ENCODE assay signal across 8 cellular contexts in the genomic region with DNA sequence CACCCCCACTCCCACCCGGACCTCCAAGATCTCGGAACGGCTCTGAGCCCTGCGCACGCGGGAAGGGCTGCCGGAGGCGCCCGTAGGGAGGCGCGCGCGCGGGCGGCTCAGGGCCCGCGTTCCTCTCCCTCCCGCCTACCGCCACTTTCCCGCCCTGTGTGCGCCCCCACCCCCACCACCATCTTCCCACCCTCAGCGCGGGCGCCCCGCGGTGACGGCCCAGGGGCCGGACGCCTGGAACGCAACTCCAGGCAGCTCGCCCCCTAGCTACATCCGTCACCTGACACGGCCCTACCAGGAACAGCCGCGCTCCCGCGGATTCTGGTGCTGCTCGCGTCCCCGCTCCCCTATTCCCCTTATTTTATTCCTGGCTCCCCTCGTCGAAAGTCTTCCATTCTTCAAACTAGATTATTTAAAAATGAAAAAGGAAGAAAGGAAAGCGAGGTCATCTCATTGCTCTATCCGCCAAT. TPM values are rescaled to one million over a fixed set of nuclear protein-coding genes. Genes with fewer than 3 reads are reported as not detected.
DNase-seq lines count a peak whose midpoint lies in the region; ATAC-seq and TF ChIP-seq lines count a peak whose summit lies in the region.

A gene (plus strand): TSS at position 266 of the 470 bp plus-strand sequence.

- H3K4me3 ChIP-seq in duodenal mucosa (ENCODE audit: low read depth in 1 of 2, low read length in 2 of 2) (peak within 1 kb of the TSS; percentile 92 to 97), lung (peak within 1 kb of the TSS; percentile 90), suprapubic skin (peak within 1 kb of the TSS; percentile 76)

- ATAC-seq in HG02623 (IDR thresholded peaks at IDR 0.05; ENCODE audit: unreplicated experiment) (peak; percentile 37), lung (ENCODE audit: insufficient read depth, low FRiP score) (peak; percentile 65)

- TF ChIP-seq EP300 in suprapubic skin (IDR thresholded peaks at IDR 0.05): no peak

- no peak for TF ChIP-seq POLR2A in suprapubic skin (IDR thresholded peaks at IDR 0.05)

- H3K9me3 ChIP-seq in duodenal mucosa (ENCODE audit: control insufficient read depth in 1 of 2, low read length in 2 of 2): no peaks in the 10 kb centered on the region
- H3K9me3 ChIP-seq in lung (ENCODE audit: control insufficient read depth in 2 of 2, insufficient read depth in 1 of 2, low read length in 1 of 2): peaks cover 0 to 8% of the 10 kb centered on the region in 2 donors
- no peaks in the 10 kb centered on the region for H3K9me3 ChIP-seq in suprapubic skin

- H3K9me3 Mint-ChIP-seq in T-helper 1 cell treated with Interleukin-12 subunit alpha and Interleukin-12 subunit beta and Interleukin-4 antibody, amounts not matched to agents 30 μg/mL and 1 μg/mL, for 36 hours: no peaks in the 10 kb centered on the region

- DNase-seq in activated naive CD4-positive, alpha-beta T cell treated with Interleukin-2 at 50 U/mL for 16 hours: peak; percentile 56
- no peak for DNase-seq in activated naive CD4-positive, alpha-beta T cell (lab: John Stamatoyannopoulos, UW)
- DNase-seq in NCI-H1048 (lab: John Stamatoyannopoulos, UW) (peak; percentile 87), lung (ENCODE audit: low spot score) (no peak), suprapubic skin (ENCODE audit: low spot score in 2 of 2) (no peak)

- WGBS in lung, 2 donors: 0 to 1% methylated on average over 23 to 44 of the region's 44 CpGs
- 0% methylated on average over 14 of the region's 44 CpGs for WGBS in suprapubic skin

- peak within 1 kb of the TSS; percentile 99 for H3K27ac Mint-ChIP-seq in T-helper 1 cell treated with Interleukin-12 subunit alpha and Interleukin-12 subunit beta and Interleukin-4 antibody, amounts not matched to agents 30 μg/mL and 1 μg/mL, for 36 hours

- H3K27me3 ChIP-seq in duodenal mucosa (ENCODE audit: control insufficient read depth in 1 of 2, insufficient read depth in 2 of 2, low read length in 2 of 2) (peaks cover 15 to 32% of the 10 kb centered on the region in 2 donors), lung (ENCODE audit: control insufficient read depth, insufficient read depth) (peaks cover 7% of the 10 kb centered on the region), suprapubic skin (peaks cover 41% of the 10 kb centered on the region)

- peaks cover 27% of the 10 kb centered on the region for H3K4me1 Mint-ChIP-seq in T-helper 1 cell treated with Interleukin-12 subunit alpha and Interleukin-12 subunit beta and Interleukin-4 antibody, amounts not matched to agents 30 μg/mL and 1 μg/mL, for 36 hours (ENCODE audit: low read depth)

- H3K27ac ChIP-seq in duodenal mucosa (ENCODE audit: low read depth, low read length) (peak within 1 kb of the TSS; percentile 50), lung (ENCODE audit: low read depth in 1 of 2, low read length in 1 of 2) (peak within 1 kb of the TSS in 1 of 2 donors; percentile 91), suprapubic skin (peak within 1 kb of the TSS; percentile 72)

- peaks cover 46% of the 10 kb centered on the region for H3K27me3 Mint-ChIP-seq in T-helper 1 cell treated with Interleukin-12 subunit alpha and Interleukin-12 subunit beta and Interleukin-4 antibody, amounts not matched to agents 30 μg/mL and 1 μg/mL, for 36 hours (ENCODE audit: low read depth)

- TF ChIP-seq CTCF in lung (IDR thresholded peaks at IDR 0.05; ENCODE audit: control extremely low read depth, extremely low read depth): no peak
- TF ChIP-seq CTCF in suprapubic skin (IDR thresholded peaks at IDR 0.05): no peak

- H3K36me3 ChIP-seq in duodenal mucosa (ENCODE audit: control insufficient read depth in 1 of 2, insufficient read depth in 2 of 2, low read length in 2 of 2) (no peaks in the 10 kb centered on the region), lung (ENCODE audit: control insufficient read depth in 2 of 2, insufficient read depth in 2 of 2, low read length in 2 of 2) (no peaks in the 10 kb centered on the region), suprapubic skin (no peaks in the 10 kb centered on the region)

- peak within 1 kb of the TSS; percentile 99 for H3K4me3 Mint-ChIP-seq in T-helper 1 cell treated with Interleukin-12 subunit alpha and Interleukin-12 subunit beta and Interleukin-4 antibody, amounts not matched to agents 30 μg/mL and 1 μg/mL, for 36 hours

- peak within 1 kb of the TSS; percentile 46 to 79 for H3K9ac ChIP-seq in duodenal mucosa (ENCODE audit: low read depth in 1 of 2, low read length in 2 of 2)

- peaks cover 21% of the 10 kb centered on the region for H3K36me3 Mint-ChIP-seq in T-helper 1 cell treated with Interleukin-12 subunit alpha and Interleukin-12 subunit beta and Interleukin-4 antibody, amounts not matched to agents 30 μg/mL and 1 μg/mL, for 36 hours (ENCODE audit: low read depth)

- peaks cover 0 to 13% of the 10 kb centered on the region in 2 donors for H3K4me1 ChIP-seq in duodenal mucosa (ENCODE audit: control insufficient read depth in 1 of 2, insufficient read depth in 2 of 2, low read length in 2 of 2)
- peaks cover 0 to 15% of the 10 kb centered on the region in 2 donors for H3K4me1 ChIP-seq in lung (ENCODE audit: control insufficient read depth in 2 of 2, insufficient read depth in 2 of 2, low read length in 2 of 2)
- H3K4me1 ChIP-seq in suprapubic skin: peaks cover 10% of the 10 kb centered on the region

RNA-seq across cellular contexts. Expression of the gene that starts here (rescaled TPM):
- 1 to 10 TPM in 1 of 2 donors, under 1 TPM in 1; 0.57 to 1.2 TPM for total RNA-seq in lung
- under 1 TPM; 0.32 to 0.61 TPM for polyA plus RNA-seq in lung
- total RNA-seq in suprapubic skin: under 1 TPM in 1 of 4 donors, not detected in 3; 0.59 TPM

Comparison
In these comparisons a context has a peak if more than half of its experiments do, and no peak if none do; other contexts are left out.
1. DNase-seq: peak in activated naive CD4-positive, alpha-beta T cell treated with Interleukin-2 at 50 U/mL for 16 hours (single experiment) and NCI-H1048 (single experiment); none in activated naive CD4-positive, alpha-beta T cell (0 of 4), lung (single experiment) and suprapubic skin (0 of 2).
2. Peak in every context shown above with its lines, with median percentiles within 50 percentile points of each other: H3K4me3 ChIP-seq.